In genomic region chr11:18699848-18700261, GRCh38 we compare ENCODE assay signal across 8 cellular contexts.
DNase-seq lines count a peak whose midpoint lies in the region; ATAC-seq lines count a peak whose summit lies in the region.

No MANE protein-coding gene starts in this region.

- H3K9me3 Mint-ChIP-seq in T-helper 2 cell treated with Interferon-gamma antibody and Interleukin-4, amounts not matched to agents 5 μg/mL and 100 μg/mL, for 36 hours = no peaks in the 10 kb centered on the region

- H3K27ac Mint-ChIP-seq in T-helper 2 cell treated with Interferon-gamma antibody and Interleukin-4, amounts not matched to agents 5 μg/mL and 100 μg/mL, for 36 hours = no peak overlapping the region

- ATAC-seq in HG03159 (IDR thresholded peaks at IDR 0.05; ENCODE audit: unreplicated experiment) = no peak
- no peak for ATAC-seq in GM21526 (IDR thresholded peaks at IDR 0.05; ENCODE audit: low FRiP score, unreplicated experiment)

- no peak for DNase-seq in T-helper 2 cell treated with Interferon-gamma antibody and Interleukin-4, amounts not matched to agents 5 μg/mL and 100 μg/mL, for 36 hours (ENCODE audit: low spot score)
- DNase-seq in T-helper 2 cell (no peak), amygdala (lab: John Stamatoyannopoulos, UW) (peak in 30 of 56 donors; percentile 16 to 66 (median 30)), medulla oblongata (ENCODE audit: extremely low spot score) (peak; percentile 89), superior temporal gyrus (ENCODE audit: extremely low spot score) (peak; percentile 36)
- no peak for DNase-seq in stimulated activated naive CD4-positive, alpha-beta T cell treated with Interleukin-2 at 50 U/mL for 16 hours (lab: John Stamatoyannopoulos, UW)

- H3K27me3 Mint-ChIP-seq in T-helper 2 cell treated with Interferon-gamma antibody and Interleukin-4, amounts not matched to agents 5 μg/mL and 100 μg/mL, for 36 hours (ENCODE audit: low read depth) = peaks cover 25% of the 10 kb centered on the region

- H3K36me3 Mint-ChIP-seq in T-helper 2 cell treated with Interferon-gamma antibody and Interleukin-4, amounts not matched to agents 5 μg/mL and 100 μg/mL, for 36 hours (ENCODE audit: low read depth) = no peaks in the 10 kb centered on the region

- peak overlapping the region; percentile 75 for H3K4me3 Mint-ChIP-seq in T-helper 2 cell treated with Interferon-gamma antibody and Interleukin-4, amounts not matched to agents 5 μg/mL and 100 μg/mL, for 36 hours

- peaks cover 10% of the 10 kb centered on the region for H3K4me1 Mint-ChIP-seq in T-helper 2 cell treated with Interferon-gamma antibody and Interleukin-4, amounts not matched to agents 5 μg/mL and 100 μg/mL, for 36 hours (ENCODE audit: low read depth)

Comparison
In these comparisons a context has a peak if more than half of its experiments do, and no peak if none do; other contexts are left out.
1. DNase-seq: peak in amygdala (30 of 56), medulla oblongata (single experiment) and superior temporal gyrus (single experiment); none in T-helper 2 cell treated with Interferon-gamma antibody and Interleukin-4, amounts not matched to agents 5 μg/mL and 100 μg/mL, for 36 hours (single experiment), T-helper 2 cell (0 of 5) and stimulated activated naive CD4-positive, alpha-beta T cell treated with Interleukin-2 at 50 U/mL for 16 hours (single experiment).